In genomic region chr9:38067611-38067891, GRCh38 we compare ENCODE assay signal across 8 cellular contexts. TPM values are rescaled to one million over a fixed set of nuclear protein-coding genes. Genes with fewer than 3 reads are reported as not detected.
DNase-seq lines count a peak whose midpoint lies in the region; ATAC-seq lines count a peak whose summit lies in the region.

No MANE protein-coding gene starts in this region.

- H3K4me1 Mint-ChIP-seq in activated CD8-positive, alpha-beta T cell treated with anti-CD3 and anti-CD28 coated beads, Interleukin-2, amount 10 ng/mL, durations not matched to agents 7 days and 5 days (ENCODE audit: low read depth) = peaks cover 29% of the 10 kb centered on the region

- H3K36me3 ChIP-seq in HAP-1 (replicated peaks) = no peaks in the 10 kb centered on the region; the same call in 1 of the 2 replicates
- H3K36me3 ChIP-seq in skeletal muscle satellite cell (ENCODE audit: insufficient read depth, low read length) = peaks cover 4% of the 10 kb centered on the region

- H3K27me3 Mint-ChIP-seq in activated CD8-positive, alpha-beta T cell treated with anti-CD3 and anti-CD28 coated beads, Interleukin-2, amount 10 ng/mL, durations not matched to agents 7 days and 5 days (ENCODE audit: low read depth) = peaks cover 52% of the 10 kb centered on the region

- intact Hi-C loops in left ventricle myocardium superior (cut with micrococcal nuclease) = loop anchor here (10.0 kb wide), 1 partner anchor 143 kb away; no protein-coding TSS in a partner anchor

- POLR2A ChIA-PET in activated CD8-positive, alpha-beta T cell treated with anti-CD3 and anti-CD28 coated beads, Interleukin-2, amount 10 ng/mL, durations not matched to agents 7 days and 5 days (lab: Charles Lee) = no interaction called here

- H3K4me3 Mint-ChIP-seq in activated CD8-positive, alpha-beta T cell treated with anti-CD3 and anti-CD28 coated beads, Interleukin-2, amount 10 ng/mL, durations not matched to agents 7 days and 5 days = peak overlapping the region; percentile 69

- no peak overlapping the region for H3K27ac Mint-ChIP-seq in activated CD8-positive, alpha-beta T cell treated with anti-CD3 and anti-CD28 coated beads, Interleukin-2, amount 10 ng/mL, durations not matched to agents 7 days and 5 days

- ATAC-seq in activated CD8-positive, alpha-beta T cell treated with anti-CD3 and anti-CD28 coated beads, Interleukin-2, amount 10 ng/mL, durations not matched to agents 7 days and 5 days = no peak
- ATAC-seq in left ventricle myocardium superior (peak; percentile 6), GM21381 (IDR thresholded peaks at IDR 0.05; ENCODE audit: unreplicated experiment) (no peak), GM21360 (IDR thresholded peaks at IDR 0.05; ENCODE audit: unreplicated experiment) (no peak), GM18867 (IDR thresholded peaks at IDR 0.05; ENCODE audit: unreplicated experiment) (no peak)

- H3K4me3 ChIP-seq in HAP-1 = peak overlapping the region; percentile 83
- H3K4me3 ChIP-seq in skeletal muscle satellite cell (ENCODE audit: low read length) = peak overlapping the region; percentile 96

- H3K9me3 ChIP-seq in HAP-1 (no peaks in the 10 kb centered on the region), skeletal muscle satellite cell (replicated peaks; ENCODE audit: low read length) (no peaks in the 10 kb centered on the region)

- H3K4me2 ChIP-seq in skeletal muscle satellite cell (ENCODE audit: low read length) = peak overlapping the region; percentile 99

- H3K9me3 Mint-ChIP-seq in activated CD8-positive, alpha-beta T cell treated with anti-CD3 and anti-CD28 coated beads, Interleukin-2, amount 10 ng/mL, durations not matched to agents 7 days and 5 days (ENCODE audit: insufficient read depth) = no peaks in the 10 kb centered on the region

- CTCF ChIA-PET in activated CD8-positive, alpha-beta T cell treated with anti-CD3 and anti-CD28 coated beads, Interleukin-2, amount 10 ng/mL, durations not matched to agents 7 days and 5 days (lab: Charles Lee) = no interaction called here

- peaks cover 27% of the 10 kb centered on the region for H3K4me1 ChIP-seq in HAP-1
- H3K4me1 ChIP-seq in skeletal muscle satellite cell (ENCODE audit: control insufficient read depth, insufficient read depth, low read length) = peaks cover 47% of the 10 kb centered on the region

- no peaks in the 10 kb centered on the region for H3K36me3 Mint-ChIP-seq in activated CD8-positive, alpha-beta T cell treated with anti-CD3 and anti-CD28 coated beads, Interleukin-2, amount 10 ng/mL, durations not matched to agents 7 days and 5 days (ENCODE audit: low read depth)

- H3K27me3 ChIP-seq in HAP-1 (ENCODE audit: low read depth) (no peaks in the 10 kb centered on the region), skeletal muscle satellite cell (ENCODE audit: control insufficient read depth, insufficient read depth, low read length) (no peaks in the 10 kb centered on the region)

- in situ Hi-C loops in HAP-1 (cut with MboI; ENCODE audit: low sequenced_read_pairs) = no loop called here

- DNase-seq in HAP-1 (ENCODE audit: low spot score in 2 of 2) = peak in 1 of 2 experiments; percentile 54
- no peak for DNase-seq in activated CD8-positive, alpha-beta T cell treated with anti-CD3 and anti-CD28 coated beads, Interleukin-2, amount 10 ng/mL, durations not matched to agents 7 days and 5 days
- DNase-seq in left ventricle myocardium superior = peak; percentile 52
- no peak for DNase-seq in effector CD8-positive, alpha-beta T cell (lab: John Stamatoyannopoulos, UW)

- peak overlapping the region; percentile 91 for H3K9ac ChIP-seq in skeletal muscle satellite cell (ENCODE audit: low read depth, low read length)

RNA-seq across cellular contexts. Expression of gene SHB, which starts 1.5 kb away (rescaled TPM):
- total RNA-seq in activated CD8-positive, alpha-beta T cell treated with anti-CD3 and anti-CD28 coated beads, Interleukin-2, amount 10 ng/mL, durations not matched to agents 7 days and 5 days = under 1 TPM; 0.57 to 0.58 TPM
- total RNA-seq in left ventricle myocardium superior = 15.9 TPM
- 12.7 and 22.7 TPM in 2 replicates for total RNA-seq in skeletal muscle satellite cell (2012; rRNA removed)

Comparison
In these comparisons a context has a peak if more than half of its experiments do, and no peak if none do; other contexts are left out.
1. RNA of gene SHB, which starts 1.5 kb away (total RNA-seq): 15.9 TPM in left ventricle myocardium superior (single experiment); 0.57 to 0.58 TPM in activated CD8-positive, alpha-beta T cell treated with anti-CD3 and anti-CD28 coated beads, Interleukin-2, amount 10 ng/mL, durations not matched to agents 7 days and 5 days; every median in the first group is over 10 times any median in the second.